2 cellular contexts compared by ENCODE assay signal in genomic region chr20:45612314-45612713, GRCh38.
A peak's percentile ranks its signal among the peaks of the same experiment; 100 is the strongest.
TF ChIP-seq lines count a peak whose summit lies in the region.

No MANE protein-coding gene starts in this region.

TF ChIP-seq in HCT116, 20 proteins besides CTCF, POLR2A, EP300 and RAD21:
- TF ChIP-seq SIN3A (IDR thresholded peaks at IDR 0.05; ENCODE audit: low read depth) (no peak), EGR1 (IDR thresholded peaks at IDR 0.05; ENCODE audit: low read depth) (no peak), ELF1 (IDR thresholded peaks at IDR 0.05; ENCODE audit: borderline replicate concordance, low read depth) (no peak), EZH2 (IDR thresholded peaks at IDR 0.05) (no peak), ZNF274 (IDR thresholded peaks at IDR 0.05; ENCODE audit: low read depth, low read length) (no peak), TCF7L2 (IDR thresholded peaks at IDR 0.05; ENCODE audit: borderline replicate concordance, extremely low read depth, insufficient read depth, insufficient read length) (no peak), CEBPB (IDR thresholded peaks at IDR 0.05; ENCODE audit: low read depth) (no peak), POLR2AphosphoS5 (IDR thresholded peaks at IDR 0.05; ENCODE audit: low read depth, low read length) (no peak), CBX3 (IDR thresholded peaks at IDR 0.05; ENCODE audit: low read depth) (no peak)
- TF ChIP-seq, protein P1, sequence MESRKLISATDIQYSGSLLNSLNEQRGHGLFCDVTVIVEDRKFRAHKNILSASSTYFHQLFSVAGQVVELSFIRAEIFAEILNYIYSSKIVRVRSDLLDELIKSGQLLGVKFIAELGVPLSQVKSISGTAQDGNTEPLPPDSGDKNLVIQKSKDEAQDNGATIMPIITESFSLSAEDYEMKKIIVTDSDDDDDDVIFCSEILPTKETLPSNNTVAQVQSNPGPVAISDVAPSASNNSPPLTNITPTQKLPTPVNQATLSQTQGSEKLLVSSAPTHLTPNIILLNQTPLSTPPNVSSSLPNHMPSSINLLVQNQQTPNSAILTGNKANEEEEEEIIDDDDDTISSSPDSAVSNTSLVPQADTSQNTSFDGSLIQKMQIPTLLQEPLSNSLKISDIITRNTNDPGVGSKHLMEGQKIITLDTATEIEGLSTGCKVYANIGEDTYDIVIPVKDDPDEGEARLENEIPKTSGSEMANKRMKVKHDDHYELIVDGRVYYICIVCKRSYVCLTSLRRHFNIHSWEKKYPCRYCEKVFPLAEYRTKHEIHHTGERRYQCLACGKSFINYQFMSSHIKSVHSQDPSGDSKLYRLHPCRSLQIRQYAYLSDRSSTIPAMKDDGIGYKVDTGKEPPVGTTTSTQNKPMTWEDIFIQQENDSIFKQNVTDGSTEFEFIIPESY (IDR thresholded peaks at IDR 0.05; ENCODE audit: extremely low read depth, insufficient replicate concordance, low read length), result no peak
- TF ChIP-seq, protein P2, sequence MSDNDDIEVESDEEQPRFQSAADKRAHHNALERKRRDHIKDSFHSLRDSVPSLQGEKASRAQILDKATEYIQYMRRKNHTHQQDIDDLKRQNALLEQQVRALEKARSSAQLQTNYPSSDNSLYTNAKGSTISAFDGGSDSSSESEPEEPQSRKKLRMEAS (IDR thresholded peaks at IDR 0.05), result no peak

TF ChIP-seq in K562, 482 proteins besides CTCF, POLR2A, EP300 and RAD21:
- TF ChIP-seq NR2F6 (CRISPR knock-in tag; IDR thresholded peaks at IDR 0.05), result no peak
- TF ChIP-seq, protein P3, sequence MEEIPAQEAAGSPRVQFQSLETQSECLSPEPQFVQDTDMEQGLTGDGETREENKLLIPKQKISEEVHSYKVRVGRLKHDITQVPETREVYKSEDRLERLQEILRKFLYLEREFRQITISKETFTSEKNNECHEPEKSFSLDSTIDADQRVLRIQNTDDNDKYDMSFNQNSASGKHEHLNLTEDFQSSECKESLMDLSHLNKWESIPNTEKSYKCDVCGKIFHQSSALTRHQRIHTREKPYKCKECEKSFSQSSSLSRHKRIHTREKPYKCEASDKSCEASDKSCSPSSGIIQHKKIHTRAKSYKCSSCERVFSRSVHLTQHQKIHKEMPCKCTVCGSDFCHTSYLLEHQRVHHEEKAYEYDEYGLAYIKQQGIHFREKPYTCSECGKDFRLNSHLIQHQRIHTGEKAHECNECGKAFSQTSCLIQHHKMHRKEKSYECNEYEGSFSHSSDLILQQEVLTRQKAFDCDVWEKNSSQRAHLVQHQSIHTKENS (CRISPR knock-in tag; IDR thresholded peaks at IDR 0.05), result no peak
- no peak for TF ChIP-seq THAP7 (CRISPR knock-in tag; IDR thresholded peaks at IDR 0.05)
- no peak for TF ChIP-seq ELF4 (CRISPR knock-in tag; IDR thresholded peaks at IDR 0.05)
- no peak for TF ChIP-seq ILF3 (IDR thresholded peaks at IDR 0.05; ENCODE audit: borderline replicate concordance)
- peak; percentile 50; the same call in 1 of the 2 replicates for TF ChIP-seq PKNOX1 (IDR thresholded peaks at IDR 0.05)
- TF ChIP-seq RNF219 (CRISPR knock-in tag; IDR thresholded peaks at IDR 0.05), result no peak
